13 cellular contexts compared by ENCODE assay signal in the genomic region with DNA sequence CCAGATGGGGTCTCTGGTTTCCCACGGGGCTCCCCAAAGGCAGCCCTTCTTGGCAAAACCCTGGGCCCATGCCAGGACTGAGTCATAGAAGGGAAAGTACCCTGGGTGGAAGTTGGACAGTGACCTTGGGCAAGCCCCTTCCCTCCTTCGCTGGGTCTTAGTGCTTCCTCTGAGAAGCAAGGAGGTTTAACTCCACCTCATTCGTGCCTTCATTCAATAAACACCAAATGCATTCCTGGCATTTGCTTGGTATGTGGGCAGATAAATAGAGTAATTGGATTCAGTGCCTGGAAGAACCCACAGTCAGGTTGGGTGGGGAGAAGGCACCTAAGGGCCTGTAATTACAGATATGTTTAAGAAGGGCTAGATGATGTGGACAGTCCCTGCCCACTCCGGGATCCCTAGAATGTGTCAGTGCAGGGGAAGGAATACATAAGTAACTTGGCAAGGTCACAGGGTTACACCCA. TPM values are rescaled to one million over a fixed set of nuclear protein-coding genes. Genes with fewer than 3 reads are reported as not detected.
DNase-seq lines count a peak whose midpoint lies in the region; ATAC-seq and TF ChIP-seq lines count a peak whose summit lies in the region.
"Had no signal": no experiment of that assay in that cellular context is flagged by ENCODE, and none has a peak within 500 bp of the region (broad histone marks: within the 10 kb centered on the region; RNA-seq: fewer than 3 reads in every experiment).

No MANE protein-coding gene starts in this region.

- TF ChIP-seq CTCF in OCI-LY3 (IDR thresholded peaks at IDR 0.05; ENCODE audit: low read depth, low read length) (no peak), progenitor cell of endocrine pancreas (IDR thresholded peaks at IDR 0.05; ENCODE audit: unreplicated experiment) (no peak)

- no peaks in the 10 kb centered on the region for H4K20me1 ChIP-seq in OCI-LY3 (ENCODE audit: insufficient read depth, low read length)

- H2AFZ ChIP-seq in OCI-LY3 (ENCODE audit: low read depth, low read length): no peak overlapping the region

- peaks cover 4% of the 10 kb centered on the region for H3K27me3 Mint-ChIP-seq in progenitor cell of endocrine pancreas
- H3K27me3 Mint-ChIP-seq in naive thymus-derived CD8-positive, alpha-beta T cell: peaks cover 0 to 3% (median 0%) of the 10 kb centered on the region in 5 donors

- DNase-seq in EL (peak; percentile 56), dermis blood vessel endothelial cell (peak; percentile 71), progenitor cell of endocrine pancreas (ENCODE audit: low spot score, unreplicated experiment) (no peak), NCI-H187 treated with DMSO at 0.1 percent for 48 hours (lab: John Stamatoyannopoulos, UW) (no peak), NCI-H1436 treated with DMSO at 0.1 percent for 48 hours (lab: John Stamatoyannopoulos, UW) (no peak)
- DNase-seq in naive thymus-derived CD8-positive, alpha-beta T cell: no peak
- DNase-seq: DMS53; effector memory CD4-positive, alpha-beta T cell; NCI-H446; retina had no signal

- H3K4me3 Mint-ChIP-seq in progenitor cell of endocrine pancreas (ENCODE audit: low read depth): no peak overlapping the region
- no peak overlapping the region for H3K4me3 Mint-ChIP-seq in naive thymus-derived CD8-positive, alpha-beta T cell

- POLR2A ChIA-PET in naive thymus-derived CD8-positive, alpha-beta T cell (lab: Charles Lee): no interaction called here

- 0 out of 2 replicates have a peak, but pooled peaks cover 5% of the 10 kb centered on the region for H3K9me3 ChIP-seq in OCI-LY3 (ENCODE audit: insufficient read depth, low read length)

- H3K36me3 ChIP-seq in OCI-LY3 (replicated peaks; ENCODE audit: low read depth, low read length): no peaks in the 10 kb centered on the region

- no peaks in the 10 kb centered on the region for H3K27me3 ChIP-seq in OCI-LY3 (ENCODE audit: low read depth, low read length)

- no peak overlapping the region for H3K4me3 ChIP-seq in OCI-LY3 (ENCODE audit: low read length)

- no peak overlapping the region for H3K27ac ChIP-seq in OCI-LY3 (ENCODE audit: low read length)

- H3K27ac Mint-ChIP-seq in progenitor cell of endocrine pancreas: peak overlapping the region; percentile 31
- no peak overlapping the region for H3K27ac Mint-ChIP-seq in naive thymus-derived CD8-positive, alpha-beta T cell
- H3K27ac Mint-ChIP-seq: activated T-helper 2 cell treated with anti-CD3 and anti-CD28 coated beads, Interferon-gamma antibody, Interleukin-2, Interleukin-4, amounts not matched to agents 10 μg/mL and 5 μg/mL and 100 μg/mL, durations not matched to agents 14 hours and 24 hours and 36 hours had no signal

- H3K4me1 ChIP-seq in OCI-LY3 (ENCODE audit: low read length): peaks cover 11% of the 10 kb centered on the region

- no peak for ATAC-seq in GM21786 (IDR thresholded peaks at IDR 0.05; ENCODE audit: unreplicated experiment)
- no peak for ATAC-seq in naive thymus-derived CD8-positive, alpha-beta T cell

- H3K36me3 Mint-ChIP-seq in progenitor cell of endocrine pancreas (ENCODE audit: insufficient read depth): no peaks in the 10 kb centered on the region
- H3K36me3 Mint-ChIP-seq in naive thymus-derived CD8-positive, alpha-beta T cell: peaks cover 0 to 18% (median 10%) of the 10 kb centered on the region in 3 donors

- peaks cover 7% of the 10 kb centered on the region for H3K4me1 Mint-ChIP-seq in progenitor cell of endocrine pancreas (ENCODE audit: low read depth)
- peaks cover 0 to 2% (median 0%) of the 10 kb centered on the region in 4 donors for H3K4me1 Mint-ChIP-seq in naive thymus-derived CD8-positive, alpha-beta T cell

- peaks cover 18% of the 10 kb centered on the region for H3K9me3 Mint-ChIP-seq in progenitor cell of endocrine pancreas (ENCODE audit: low read depth)
- H3K9me3 Mint-ChIP-seq in naive thymus-derived CD8-positive, alpha-beta T cell: peaks cover 0 to 24% (median 17%) of the 10 kb centered on the region in 9 donors

- H3K4me2 ChIP-seq in OCI-LY3 (ENCODE audit: low read length): peak overlapping the region; percentile 41

- H3K9ac ChIP-seq in OCI-LY3 (ENCODE audit: low read length): no peak overlapping the region

- H3K79me2 ChIP-seq in OCI-LY3 (ENCODE audit: low read length): no peaks in the 10 kb centered on the region

RNA-seq across cellular contexts. Expression of a gene that starts 36.3 kb away (rescaled TPM):
- total RNA-seq in dermis blood vessel endothelial cell (3.9 and 8.0 TPM in 2 replicates), progenitor cell of endocrine pancreas (27.8 and 30.8 TPM in 2 replicates)
- 10 to 100 TPM; 24.3 to 24.5 TPM for total RNA-seq in naive thymus-derived CD8-positive, alpha-beta T cell
- polyA plus RNA-seq in naive thymus-derived CD8-positive, alpha-beta T cell: 10 to 100 TPM; 24.5 to 45.4 (median 27.4) TPM

Comparison
In these comparisons a context has a peak if more than half of its experiments do, and no peak if none do; other contexts are left out.
1. DNase-seq: peak in EL (single experiment) and dermis blood vessel endothelial cell (single experiment); none in progenitor cell of endocrine pancreas (single experiment), NCI-H187 treated with DMSO at 0.1 percent for 48 hours (single experiment), naive thymus-derived CD8-positive, alpha-beta T cell (0 of 10) and NCI-H1436 treated with DMSO at 0.1 percent for 48 hours (single experiment).